Comparison of ENCODE assay signal across 8 cellular contexts in the genomic region with DNA sequence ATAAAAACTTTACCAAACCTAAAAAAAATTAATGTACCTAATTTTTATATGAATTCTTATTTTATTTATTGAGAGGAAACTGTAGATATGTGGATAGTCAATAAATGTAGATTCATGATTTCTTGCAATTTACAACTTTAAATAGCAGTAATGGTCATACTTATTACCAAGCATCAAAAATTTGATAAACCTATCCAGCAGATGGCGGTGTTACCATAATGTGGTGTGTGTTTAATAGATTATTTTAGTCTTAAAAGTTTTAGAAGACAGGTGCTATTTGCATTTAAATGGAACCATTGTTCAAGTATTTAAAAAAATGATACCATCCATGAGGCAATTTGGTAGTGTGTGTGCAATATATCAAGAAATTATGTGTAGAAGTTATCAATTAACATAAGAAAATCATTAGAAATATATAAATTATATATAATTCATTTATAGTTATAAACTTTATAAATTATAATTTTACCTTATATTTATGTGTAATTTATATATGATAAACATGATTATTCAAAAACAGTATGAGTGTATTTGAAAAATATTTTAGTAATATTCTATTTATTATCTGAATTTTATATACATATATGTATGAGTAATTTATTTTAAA.
DNase-seq lines count a peak whose midpoint lies in the region; ATAC-seq, FAIRE-seq and TF ChIP-seq lines count a peak whose summit lies in the region.

No MANE protein-coding gene starts in this region.

- H3K4me1 ChIP-seq in GM12878 (ENCODE audit: control insufficient read depth, insufficient read depth, low read length): no peaks in the 10 kb centered on the region

- no peak overlapping the region for H2AFZ ChIP-seq in GM12878 (ENCODE audit: control insufficient read depth, low read depth, low read length)

- H3K4me3 ChIP-seq in GM12878: no peak overlapping the region

- 3% methylated on average over 1 of the region's 1 CpG for WGBS in GM12878 (ENCODE audit: insufficient coverage, insufficient replicate concordance, low lambda C conversion rate, missing lambda C conversion rate)

- RAD21 ChIA-PET in GM12878 (lab: Charles Lee; ENCODE audit: unreplicated experiment): interaction anchor here (0.6 to 1.2 kb wide), 5 partner anchors 158 to 758 kb away, joined by 3 to 4 read pairs (median 3); no protein-coding TSS in a partner anchor

- H3K36me3 ChIP-seq in GM12878 (ENCODE audit: control insufficient read depth in 2 of 2, insufficient read depth in 2 of 2, low read length in 1 of 2): no peaks in the 10 kb centered on the region

- no peaks in the 10 kb centered on the region for H3K27me3 ChIP-seq in GM12878 (replicated peaks in 1 of 2; ENCODE audit: control insufficient read depth in 2 of 2, insufficient read depth in 2 of 2, low read length in 1 of 2)

- peak; percentile 29; the same call in 1 of the 2 replicates for TF ChIP-seq RAD21 in GM12878 (IDR thresholded peaks at IDR 0.05; ENCODE audit: insufficient read depth, low read depth, low read length)

- TF ChIP-seq EP300 in GM12878 (IDR thresholded peaks at IDR 0.05; ENCODE audit: borderline replicate concordance in 1 of 2, control insufficient read depth in 1 of 2, low read depth in 2 of 2, low read length in 2 of 2): no peak

- in situ Hi-C loops in GM12878 (cut with MboI): no loop called here

- no peak overlapping the region for H3K27ac ChIP-seq in GM12878 (ENCODE audit: control insufficient read depth, insufficient read depth)

- H3K9ac ChIP-seq in GM12878 (ENCODE audit: control insufficient read depth, insufficient read depth, low read length): no peak overlapping the region

- H3K9me3 ChIP-seq in GM12878 (replicated peaks; ENCODE audit: control insufficient read depth, insufficient read depth, low read length): no peaks in the 10 kb centered on the region

- TF ChIP-seq CTCF in GM12878 (IDR thresholded peaks at IDR 0.05 in 2 of 3, conservative IDR thresholded peaks at IDR 0.05 in 1 of 3; ENCODE audit: control insufficient read depth in 2 of 3, extremely low read depth in 1 of 3, insufficient read depth in 1 of 3, low read depth in 3 of 3, low read length in 3 of 3): peak; percentile 19 to 44 (median 29); a peak in 4 of 6 replicates

- TF ChIP-seq POLR2A in GM12878 (IDR thresholded peaks at IDR 0.05; ENCODE audit: low read depth, low read length): no peak

- DNase-seq in NCI-H1436 (lab: John Stamatoyannopoulos, UW): peak; percentile 19
- no peak for DNase-seq in NCI-H1436 treated with DMSO at 0.1 percent for 48 hours (lab: John Stamatoyannopoulos, UW)
- DNase-seq in NCI-H146 (lab: John Stamatoyannopoulos, UW): peak; percentile 70
- no peak for DNase-seq in GM12878 (ENCODE audit: low read depth, low spot score)
- DNase-seq in lung microvascular endothelial cell (ENCODE audit: low read depth in 2 of 2): peak; percentile 26 to 39
- no peak for DNase-seq in amniotic stem cell (lab: John Stamatoyannopoulos, UW)
- DNase-seq in ureter (ENCODE audit: low spot score): no peak

- POLR2A ChIA-PET in GM12878 (lab: Charles Lee): no interaction called here

- intact Hi-C loops in GM12878 (cut with micrococcal nuclease; ENCODE audit: unreplicated experiment): loop anchor here (5.0 kb wide), 2 partner anchors 1019 to 1339 kb away; no protein-coding TSS in a partner anchor

- no peak for FAIRE-seq in GM12878 (lab: Jason Lieb, UNC)

- BruUV-seq in GM12878 (replicated peaks; lab: Mats Ljungman, UMichigan): no TSS peak

- no peaks in the 10 kb centered on the region for H3K79me2 ChIP-seq in GM12878 (ENCODE audit: control insufficient read depth, insufficient read depth, low read length)

- no peak overlapping the region for H3K4me2 ChIP-seq in GM12878 (ENCODE audit: control insufficient read depth, insufficient read depth)

- H4K20me1 ChIP-seq in GM12878 (ENCODE audit: control insufficient read depth, insufficient read depth): no peaks in the 10 kb centered on the region

- CTCF ChIA-PET in GM12878 (lab: Yijun Ruan, JAX): interaction anchor here (0.6 to 2.0 kb wide), 8 partner anchors 15 to 675 kb away, joined by 3 to 4 read pairs (median 3); no protein-coding TSS in a partner anchor

- peak; percentile 66 for ATAC-seq in GM12878
- ATAC-seq in GM21737 (IDR thresholded peaks at IDR 0.05; ENCODE audit: unreplicated experiment): no peak

- SMC1A ChIA-PET in GM12878 (lab: Charles Lee; ENCODE audit: uncharacterized antibody, unreplicated experiment): interaction anchor here (0.6 to 1.6 kb wide), 6 partner anchors 11 to 758 kb away, joined by 3 to 5 read pairs (median 3); no protein-coding TSS in a partner anchor

TF ChIP-seq in GM12878, 131 proteins besides CTCF, POLR2A, EP300 and RAD21:
- TF ChIP-seq NFYA (IDR thresholded peaks at IDR 0.05; ENCODE audit: borderline replicate concordance, low read depth, low read length) (no peak), NBN (IDR thresholded peaks at IDR 0.05) (no peak), MXI1 (IDR thresholded peaks at IDR 0.05; ENCODE audit: low read depth, low read length) (no peak), EED (IDR thresholded peaks at IDR 0.05; ENCODE audit: low read depth) (no peak), IKZF2 (IDR thresholded peaks at IDR 0.05) (no peak), YBX1 (IDR thresholded peaks at IDR 0.05) (no peak), SMC3 (IDR thresholded peaks at IDR 0.05; ENCODE audit: borderline replicate concordance, low read length) (peak; percentile 32; the same call in 1 of the 2 replicates)
- TF ChIP-seq, protein P1, sequence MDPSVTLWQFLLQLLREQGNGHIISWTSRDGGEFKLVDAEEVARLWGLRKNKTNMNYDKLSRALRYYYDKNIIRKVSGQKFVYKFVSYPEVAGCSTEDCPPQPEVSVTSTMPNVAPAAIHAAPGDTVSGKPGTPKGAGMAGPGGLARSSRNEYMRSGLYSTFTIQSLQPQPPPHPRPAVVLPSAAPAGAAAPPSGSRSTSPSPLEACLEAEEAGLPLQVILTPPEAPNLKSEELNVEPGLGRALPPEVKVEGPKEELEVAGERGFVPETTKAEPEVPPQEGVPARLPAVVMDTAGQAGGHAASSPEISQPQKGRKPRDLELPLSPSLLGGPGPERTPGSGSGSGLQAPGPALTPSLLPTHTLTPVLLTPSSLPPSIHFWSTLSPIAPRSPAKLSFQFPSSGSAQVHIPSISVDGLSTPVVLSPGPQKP (IDR thresholded peaks at IDR 0.05; ENCODE audit: low read depth, low read length): no peak

Comparison
In these comparisons a context has a peak if more than half of its experiments do, and no peak if none do; other contexts are left out.
1. DNase-seq: peak in NCI-H1436 (single experiment), NCI-H146 (single experiment) and lung microvascular endothelial cell (2 of 2); none in NCI-H1436 treated with DMSO at 0.1 percent for 48 hours (single experiment), GM12878 (single experiment), amniotic stem cell (single experiment) and ureter (single experiment).